ENCODE assay signal across 8 cellular contexts in the genomic region with DNA sequence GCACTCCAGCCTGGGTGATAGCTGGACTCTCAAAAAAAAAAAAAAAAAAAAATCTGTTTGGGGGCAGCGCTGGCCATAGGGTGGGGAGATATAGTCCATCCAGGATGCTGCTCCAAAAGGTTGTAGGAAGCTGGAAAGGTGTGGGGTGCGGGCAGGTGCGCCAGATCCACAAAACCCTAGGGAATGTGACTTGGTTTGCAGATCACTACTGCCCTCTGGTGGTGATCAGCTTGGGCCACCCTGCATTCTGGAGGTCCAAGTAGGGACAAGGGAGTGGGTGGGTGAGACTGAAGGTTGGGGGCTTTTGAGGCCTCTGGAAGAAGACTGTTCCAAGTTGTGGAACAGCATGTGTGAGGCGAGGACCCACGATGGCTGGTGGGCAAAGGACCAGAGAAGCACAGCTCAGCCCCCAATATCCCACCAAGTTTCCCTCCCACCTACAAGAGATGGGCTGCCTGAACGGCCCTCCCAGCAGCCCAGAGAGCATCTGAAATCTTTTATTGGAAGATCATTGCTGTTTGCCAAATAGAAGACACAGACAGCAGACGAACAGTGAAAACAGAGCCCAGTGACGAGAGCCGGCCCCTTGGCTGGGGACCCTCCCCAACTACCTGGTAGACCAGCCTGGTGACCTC. TPM values are rescaled to one million over a fixed set of nuclear protein-coding genes. Genes with fewer than 3 reads are reported as not detected.
DNase-seq lines count a peak whose midpoint lies in the region; ATAC-seq, FAIRE-seq and TF ChIP-seq lines count a peak whose summit lies in the region.

No MANE protein-coding gene starts in this region.

- TF ChIP-seq CTCF in MM.1S (IDR thresholded peaks at IDR 0.05; ENCODE audit: low read length) (peak; percentile 87), right atrium auricular region (IDR thresholded peaks at IDR 0.05) (peak; percentile 83 to 85)

- DNase-seq in GM04504 (ENCODE audit: low read depth) (peak; percentile 21), MM.1S (peak; percentile 53), SW480 (ENCODE audit: low spot score) (peak; percentile 72), amniotic epithelial cell (ENCODE audit: low read depth) (peak; percentile 64), right atrium auricular region (ENCODE audit: low spot score) (peak; percentile 75), small intestine (peak; percentile 69), 8988T (no peak)

- no peaks in the 10 kb centered on the region for H4K20me1 ChIP-seq in MM.1S (ENCODE audit: insufficient read depth, low read length)

- H3K9me3 ChIP-seq in MM.1S (replicated peaks; ENCODE audit: insufficient read depth, low read length), result no peaks in the 10 kb centered on the region
- H3K9me3 ChIP-seq in right atrium auricular region, result no peaks in the 10 kb centered on the region
- no peaks in the 10 kb centered on the region for H3K9me3 ChIP-seq in small intestine (ENCODE audit: control insufficient read depth, low read depth)

- WGBS in small intestine, 3 donors, result 58 to 61% (median 58%) methylated on average over 9 of the region's 9 CpGs

- H3K9me2 ChIP-seq in MM.1S (replicated peaks; ENCODE audit: insufficient read depth, low read length), result no peaks in the 10 kb centered on the region

- H3K4me2 ChIP-seq in MM.1S (ENCODE audit: low read depth, low read length), result no peak overlapping the region

- H3K9ac ChIP-seq in MM.1S (ENCODE audit: low read length), result no peak overlapping the region

- H3K4me3 ChIP-seq in MM.1S (ENCODE audit: low read length) (no peak overlapping the region), right atrium auricular region (no peak overlapping the region), small intestine (ENCODE audit: low read depth in 1 of 2, low read length in 2 of 2) (no peak overlapping the region)

- no peaks in the 10 kb centered on the region for H3K79me2 ChIP-seq in MM.1S (ENCODE audit: low read length)

- no peak for ATAC-seq in GM21423 (IDR thresholded peaks at IDR 0.05; ENCODE audit: unreplicated experiment)

- H3K36me3 ChIP-seq in MM.1S (replicated peaks; ENCODE audit: insufficient read depth, low read length), result 0 out of 2 replicates have a peak, but pooled peaks cover 3% of the 10 kb centered on the region
- peaks cover 50% of the 10 kb centered on the region for H3K36me3 ChIP-seq in right atrium auricular region
- peaks cover 20 to 21% of the 10 kb centered on the region in 2 donors for H3K36me3 ChIP-seq in small intestine (ENCODE audit: control insufficient read depth in 2 of 2, insufficient read depth in 2 of 2, low read length in 2 of 2)

- H3K27me3 ChIP-seq in MM.1S (replicated peaks; ENCODE audit: insufficient read depth, low read length) (no peaks in the 10 kb centered on the region), right atrium auricular region (no peaks in the 10 kb centered on the region), small intestine (ENCODE audit: control insufficient read depth in 2 of 2, insufficient read depth in 2 of 2, low read length in 2 of 2) (no peaks in the 10 kb centered on the region)

- H3K4me1 ChIP-seq in MM.1S (ENCODE audit: low read length), result no peaks in the 10 kb centered on the region
- peaks cover 0 to 10% of the 10 kb centered on the region in 2 donors for H3K4me1 ChIP-seq in right atrium auricular region
- no peaks in the 10 kb centered on the region for H3K4me1 ChIP-seq in small intestine (ENCODE audit: control insufficient read depth in 2 of 2, insufficient read depth in 1 of 2, low read depth in 1 of 2, low read length in 1 of 2)

- H3F3A ChIP-seq in MM.1S (ENCODE audit: insufficient read depth, low read length), result no peaks in the 10 kb centered on the region

- no peak overlapping the region for H2AFZ ChIP-seq in MM.1S (ENCODE audit: low read length)

- H3K27ac ChIP-seq in MM.1S (ENCODE audit: low read length), result no peak overlapping the region
- no peak overlapping the region for H3K27ac ChIP-seq in right atrium auricular region
- no peak overlapping the region for H3K27ac ChIP-seq in small intestine (ENCODE audit: low read depth in 1 of 2, low read length in 1 of 2)

- FAIRE-seq in small intestine (lab: Jason Lieb, UNC), result no peak

RNA-seq across cellular contexts. Expression of gene TYK2, which starts 10.4 kb away (rescaled TPM):
- total RNA-seq in right atrium auricular region, result 10 to 100 TPM; 31.7 to 58.8 TPM
- polyA plus RNA-seq in small intestine, result 100 to 1,000 TPM in 2 of 3 donors, 10 to 100 TPM in 1; 81.8 to 162 (median 146) TPM

RNA-seq across cellular contexts. Expression of gene CDC37, which starts 12.6 kb away (rescaled TPM):
- 100 to 1,000 TPM; 130 to 131 TPM for total RNA-seq in right atrium auricular region
- polyA plus RNA-seq in small intestine, result 100 to 1,000 TPM; 128 to 202 (median 146) TPM

RNA-seq across cellular contexts. Expression of gene PDE4A, which starts 29.6 kb away (rescaled TPM):
- 1 to 10 TPM; 9.4 to 9.9 TPM for total RNA-seq in right atrium auricular region
- polyA plus RNA-seq in small intestine, result 1 to 10 TPM in 2 of 3 donors, under 1 TPM in 1; 0.67 to 3.5 (median 2.4) TPM

RNA-seq across cellular contexts. Expression of gene ICAM3, which starts 51.3 kb away (rescaled TPM):
- 1 to 10 TPM; 5.3 to 7.1 TPM for total RNA-seq in right atrium auricular region
- polyA plus RNA-seq in small intestine, result 10 to 100 TPM; 11.5 to 23.8 (median 20.6) TPM

RNA-seq across cellular contexts. Expression of gene RAVER1, which starts 57.4 kb away (rescaled TPM):
- total RNA-seq in right atrium auricular region, result 10 to 100 TPM; 14.8 to 24.8 TPM
- 10 to 100 TPM; 14.1 to 27.6 (median 14.5) TPM for polyA plus RNA-seq in small intestine
